Comparison of ENCODE assay signal across 20 cellular contexts in genomic region chr16:14464192-14464591, GRCh38.
DNase-seq lines count a peak whose midpoint lies in the region; ATAC-seq, FAIRE-seq and TF ChIP-seq lines count a peak whose summit lies in the region.
"Had no signal": no experiment of that assay in that cellular context is flagged by ENCODE, and none has a peak within 500 bp of the region (broad histone marks: within the 10 kb centered on the region; RNA-seq: fewer than 3 reads in every experiment).

No MANE protein-coding gene starts in this region.

- no peaks in the 10 kb centered on the region for H4K20me1 ChIP-seq in HepG2 (ENCODE audit: insufficient read depth, low read length)
- H4K20me1 ChIP-seq: BLaER1 had no signal

- H3K4me3 Mint-ChIP-seq in WTC11 (no peak overlapping the region), endodermal cell (no peak overlapping the region)
- H3K4me3 Mint-ChIP-seq: B cell; CD4-positive, CD25-positive, alpha-beta regulatory T cell; CD8-positive, alpha-beta T cell had no signal

- H3K27me3 Mint-ChIP-seq in WTC11 (ENCODE audit: low read depth) = no peaks in the 10 kb centered on the region
- no peaks in the 10 kb centered on the region for H3K27me3 Mint-ChIP-seq in endodermal cell (ENCODE audit: insufficient read depth)
- H3K27me3 Mint-ChIP-seq: B cell; CD4-positive, CD25-positive, alpha-beta regulatory T cell had no signal

- FAIRE-seq in HepG2 (lab: Jason Lieb, UNC) = no peak
- FAIRE-seq: G401.6, H54 had no signal

- H3K27me3 ChIP-seq in HepG2 (ENCODE audit: control insufficient read depth in 1 of 2, insufficient read depth in 2 of 2, low read length in 2 of 2) = no peaks in the 10 kb centered on the region
- no peaks in the 10 kb centered on the region for H3K27me3 ChIP-seq in right lobe of liver
- no peaks in the 10 kb centered on the region for H3K27me3 ChIP-seq in endodermal cell (ENCODE audit: control insufficient read depth, insufficient read depth, low read length, poor library complexity, severe bottlenecking)
- H3K27me3 ChIP-seq: BLaER1 had no signal

- H3K4me1 Mint-ChIP-seq in WTC11 (peaks cover 10% of the 10 kb centered on the region; the same call in 1 of the 2 replicates), endodermal cell (peaks cover 6% of the 10 kb centered on the region)
- H3K4me1 Mint-ChIP-seq: B cell had no signal

- no peak overlapping the region for H3K27ac Mint-ChIP-seq in WTC11
- no peak overlapping the region for H3K27ac Mint-ChIP-seq in endodermal cell
- H3K27ac Mint-ChIP-seq: B cell; CD4-positive, CD25-positive, alpha-beta regulatory T cell; CD8-positive, alpha-beta T cell had no signal

- in situ Hi-C loops in HepG2 (cut with HindIII; ENCODE audit: extremely low pct_ligation_motif_present, low pct_unique_long_range_greater_than_20kb) = no loop called here

- ATAC-seq in HepG2 = no peak
- ATAC-seq in right lobe of liver = no peak
- ATAC-seq in WTC11 = no peak
- no peak for ATAC-seq in GM18519 (IDR thresholded peaks at IDR 0.05; ENCODE audit: low FRiP score, unreplicated experiment)
- no peak for ATAC-seq in HG03457 (IDR thresholded peaks at IDR 0.05; ENCODE audit: unreplicated experiment)
- ATAC-seq: CD8-positive, alpha-beta T cell had no signal

- H3K27ac ChIP-seq in HepG2 (ENCODE audit: extremely low read length, insufficient read depth, low read length) (no peak overlapping the region), right lobe of liver (no peak overlapping the region), endodermal cell (ENCODE audit: low read depth, low read length) (no peak overlapping the region)
- H3K27ac ChIP-seq: BLaER1, C4-2B had no signal

- intact Hi-C loops in HepG2 (cut with micrococcal nuclease; ENCODE audit: unreplicated experiment) (no loop called here), right lobe of liver (cut with DNase I) (no loop called here)

- H3K36me3 ChIP-seq in HepG2 (replicated peaks in 1 of 2; ENCODE audit: control insufficient read depth in 1 of 2, insufficient read depth in 2 of 2, low read length in 2 of 2) (peaks cover 4 to 14% of the 10 kb centered on the region in 2 experiments), right lobe of liver (no peaks in the 10 kb centered on the region), endodermal cell (ENCODE audit: control insufficient read depth, insufficient read depth, low read length) (peaks cover 14% of the 10 kb centered on the region)
- H3K36me3 ChIP-seq: HAP-1 had no signal

- BruUV-seq in HepG2 (replicated peaks; lab: Mats Ljungman, UMichigan) = no TSS peak

- no peak overlapping the region for H3K4me2 ChIP-seq in HepG2 (ENCODE audit: low read depth, low read length)
- H3K4me2 ChIP-seq: BLaER1 had no signal

- no peak overlapping the region for H3K4me3 ChIP-seq in HepG2 (replicated peaks in 1 of 3; ENCODE audit: insufficient read depth in 1 of 3, low read depth in 2 of 3, low read length in 3 of 3)
- no peak overlapping the region for H3K4me3 ChIP-seq in right lobe of liver
- H3K4me3 ChIP-seq in endodermal cell (ENCODE audit: low read length) = peak overlapping the region; percentile 51
- H3K4me3 ChIP-seq: BLaER1, HAP-1 had no signal

- WGBS in HepG2 (ENCODE audit: low lambda C conversion rate) = 94% methylated on average over 2 of the region's 2 CpGs
- 92% methylated on average over 2 of the region's 2 CpGs for WGBS in right lobe of liver (ENCODE audit: insufficient coverage, low coverage, low lambda C conversion rate, missing lambda C conversion rate)
- 80 to 96% methylated on average over 1 to 2 of the region's 2 CpGs for WGBS in endodermal cell (ENCODE audit: insufficient coverage in 1 of 2, insufficient read length in 1 of 2), 2 experiments

- no peak for TF ChIP-seq CTCF in HepG2 (CRISPR knock-in tag; IDR thresholded peaks at IDR 0.05)
- no peak for TF ChIP-seq CTCF in right lobe of liver (IDR thresholded peaks at IDR 0.05)
- no peak for TF ChIP-seq CTCF in WTC11 (IDR thresholded peaks at IDR 0.05)
- no peak for TF ChIP-seq CTCF in endodermal cell (conservative IDR thresholded peaks at IDR 0.05)

- H2AFZ ChIP-seq in HepG2 (ENCODE audit: low read length) = no peak overlapping the region

- no peak for TF ChIP-seq RAD21 in HepG2 (CRISPR knock-in tag; IDR thresholded peaks at IDR 0.05)

- H3K9me3 Mint-ChIP-seq in WTC11 (peaks cover 10% of the 10 kb centered on the region), endodermal cell (peaks cover 14% of the 10 kb centered on the region)

- no peak for TF ChIP-seq EP300 in HepG2 (IDR thresholded peaks at IDR 0.05; ENCODE audit: low read depth in 2 of 2, low read length in 2 of 2)
- no peak for TF ChIP-seq EP300 in HepG2 (CRISPR knock-in tag; IDR thresholded peaks at IDR 0.05; ENCODE audit: borderline replicate concordance)

- no peaks in the 10 kb centered on the region for H3K79me2 ChIP-seq in HepG2 (ENCODE audit: insufficient read depth, low read length)

- CTCF ChIA-PET in HepG2 (lab: Yijun Ruan, JAX; ENCODE audit: low intra/inter-chr PET ratio, low total read pairs) (no interaction called here), WTC11 (lab: Charles Lee) (no interaction called here)

- no peak for TF ChIP-seq POLR2A in HepG2 (IDR thresholded peaks at IDR 0.05; ENCODE audit: insufficient read depth in 1 of 2, low read depth in 2 of 2, low read length in 2 of 2)
- TF ChIP-seq POLR2A in right lobe of liver (IDR thresholded peaks at IDR 0.05) = no peak

- POLR2A ChIA-PET in HepG2 (lab: Yijun Ruan, JAX) (no interaction called here), WTC11 (lab: Charles Lee) (no interaction called here)

- H3K9me3 ChIP-seq in HepG2 (ENCODE audit: low read length) (peaks cover 12% of the 10 kb centered on the region), right lobe of liver (no peaks in the 10 kb centered on the region), endodermal cell (ENCODE audit: control insufficient read depth, low read length) (peaks cover 20% of the 10 kb centered on the region)
- H3K9me3 ChIP-seq: HAP-1 had no signal

- DNase-seq in HepG2 (ENCODE audit: low spot score) (no peak), right lobe of liver (no peak), WTC11 (ENCODE audit: low spot score) (no peak), endodermal cell (no peak), LoVo (ENCODE audit: low spot score) (no peak)
- DNase-seq: 8988T; Caco-2; CD4-positive, CD25-positive, alpha-beta regulatory T cell; CD8-positive, alpha-beta T cell; DMS153; DND-41; GOT3 had no signal

- H3K4me1 ChIP-seq in HepG2 (ENCODE audit: insufficient read depth, low read length) (peaks cover 2% of the 10 kb centered on the region; the same call in 1 of the 2 replicates), right lobe of liver (no peaks in the 10 kb centered on the region), endodermal cell (ENCODE audit: control insufficient read depth, insufficient read depth, low read length) (no peaks in the 10 kb centered on the region)
- H3K4me1 ChIP-seq: BLaER1, Caco-2 had no signal

- H3K9ac ChIP-seq in HepG2 (ENCODE audit: insufficient read depth, low read depth, low read length) = no peak overlapping the region
- no peak overlapping the region for H3K9ac ChIP-seq in endodermal cell (ENCODE audit: extremely low read depth, low read length, poor library complexity, severe bottlenecking)
- H3K9ac ChIP-seq: BLaER1 had no signal

- H3K36me3 Mint-ChIP-seq in WTC11 = peaks cover 13% of the 10 kb centered on the region
- H3K36me3 Mint-ChIP-seq in endodermal cell (ENCODE audit: low read depth) = peaks cover 16% of the 10 kb centered on the region

TF ChIP-seq in HepG2, 621 proteins besides CTCF, POLR2A, EP300 and RAD21 (continues in another document):
- no peak for TF ChIP-seq ZNF605 (CRISPR knock-in tag; IDR thresholded peaks at IDR 0.05)
- no peak for TF ChIP-seq CSRNP1 (CRISPR knock-in tag; IDR thresholded peaks at IDR 0.05)
- no peak for TF ChIP-seq HDAC1 (CRISPR knock-in tag; IDR thresholded peaks at IDR 0.05)
- TF ChIP-seq GABPA (IDR thresholded peaks at IDR 0.05; ENCODE audit: low read depth, low read length) = no peak
- TF ChIP-seq GABPA (CRISPR knock-in tag; IDR thresholded peaks at IDR 0.05; ENCODE audit: low read depth) = no peak
- TF ChIP-seq ZFP1 (CRISPR knock-in tag; IDR thresholded peaks at IDR 0.05) = peak; percentile 99

TF ChIP-seq in WTC11, 78 proteins besides CTCF, POLR2A, EP300 and RAD21:
- TF ChIP-seq ATF2 (CRISPR knock-in tag; IDR thresholded peaks at IDR 0.05; ENCODE audit: borderline replicate concordance, low read depth) (no peak), MXD4 (CRISPR knock-in tag; IDR thresholded peaks at IDR 0.05; ENCODE audit: borderline replicate concordance) (no peak), ZNF317 (CRISPR knock-in tag; IDR thresholded peaks at IDR 0.05; ENCODE audit: borderline replicate concordance, low read depth) (peak; percentile 79)

Comparison
In these comparisons a context has a peak if more than half of its experiments do, and no peak if none do; other contexts are left out.
1. Of the 50 proteins assayed by ChIP-seq in both HepG2 and WTC11: peak only in HepG2: none; only in WTC11: none; in both: ZNF317; in neither: 49.